Comparison of ENCODE assay signal across 8 cellular contexts in genomic region chr1:156504062-156504813, GRCh38. TPM values are rescaled to one million over a fixed set of nuclear protein-coding genes. Genes with fewer than 3 reads are reported as not detected.
DNase-seq lines count a peak whose midpoint lies in the region; ATAC-seq and TF ChIP-seq lines count a peak whose summit lies in the region.

No MANE protein-coding gene starts in this region.

- TF ChIP-seq POLR2A in thyroid gland (IDR thresholded peaks at IDR 0.05): no peak

- TF ChIP-seq CTCF in GM06990 (IDR thresholded peaks at IDR 0.05; ENCODE audit: insufficient read depth, low read length, poor library complexity, severe bottlenecking) (no peak), thyroid gland (IDR thresholded peaks at IDR 0.05) (no peak)

- WGBS in adipose tissue, 3 donors: 39 to 43% (median 40%) methylated on average over 8 of the region's 8 CpGs
- WGBS in thyroid gland, 2 donors: 53 to 56% methylated on average over 8 of the region's 8 CpGs

- H3K9me3 ChIP-seq in thyroid gland: no peaks in the 10 kb centered on the region

- H3K27ac ChIP-seq in adipose tissue (ENCODE audit: low read depth, low read length): peak overlapping the region; percentile 83
- peak overlapping the region; percentile 99 to 100 (median 100) for H3K27ac ChIP-seq in thyroid gland

- H3K36me3 ChIP-seq in GM06990 (ENCODE audit: control insufficient read depth, insufficient read depth, low read length): no peaks in the 10 kb centered on the region
- no peaks in the 10 kb centered on the region for H3K36me3 ChIP-seq in thyroid gland

- H3K27me3 ChIP-seq in GM06990 (replicated peaks; ENCODE audit: control insufficient read depth, insufficient read depth, low read length) (no peaks in the 10 kb centered on the region), thyroid gland (no peaks in the 10 kb centered on the region)

- intact Hi-C loops in thyroid gland (cut with DNase I): no loop called here

- H3K4me3 ChIP-seq in GM06990 (replicated peaks; ENCODE audit: low read depth, low read length) (peak overlapping the region; percentile 53), thyroid gland (replicated peaks in 1 of 3) (peak overlapping the region in 1 of 3 donors; percentile 8)

- ATAC-seq in HG02884 (IDR thresholded peaks at IDR 0.05; ENCODE audit: unreplicated experiment): no peak

- no peak for DNase-seq in GM06990 (ENCODE audit: extremely low read depth, insufficient read length)
- DNase-seq in NCI-H146 treated with DMSO at 0.1 percent for 48 hours (lab: John Stamatoyannopoulos, UW; ENCODE audit: unreplicated experiment): peak; percentile 27
- peak; percentile 39 for DNase-seq in kidney tubule cell (ENCODE audit: low spot score)
- DNase-seq in thyroid gland: peak in 1 of 2 donors; percentile 20
- DNase-seq in activated CD4-positive, CD25-positive, alpha-beta regulatory T cell treated with anti-CD3 and anti-CD28 coated beads, Interleukin-2, amount 50 U/mL, for 72 hours: no peak
- DNase-seq in 8988T: no peak

- H3K4me1 ChIP-seq in thyroid gland: peaks cover 46 to 57% of the 10 kb centered on the region in 2 donors

RNA-seq across cellular contexts. Expression of gene MEF2D, which starts 3.7 kb away (rescaled TPM):
- 10 to 100 TPM; 13.4 to 28.7 (median 17.4) TPM for polyA plus RNA-seq in adipose tissue
- total RNA-seq in thyroid gland: 10 to 100 TPM; 26.4 to 80.6 (median 32.0) TPM

Comparison
In these comparisons a context has a peak if more than half of its experiments do, and no peak if none do; other contexts are left out.
1. DNase-seq: peak in NCI-H146 treated with DMSO at 0.1 percent for 48 hours (single experiment) and kidney tubule cell (single experiment); none in GM06990 (single experiment), activated CD4-positive, CD25-positive, alpha-beta regulatory T cell treated with anti-CD3 and anti-CD28 coated beads, Interleukin-2, amount 50 U/mL, for 72 hours (single experiment) and 8988T (single experiment).